In the genomic region with DNA sequence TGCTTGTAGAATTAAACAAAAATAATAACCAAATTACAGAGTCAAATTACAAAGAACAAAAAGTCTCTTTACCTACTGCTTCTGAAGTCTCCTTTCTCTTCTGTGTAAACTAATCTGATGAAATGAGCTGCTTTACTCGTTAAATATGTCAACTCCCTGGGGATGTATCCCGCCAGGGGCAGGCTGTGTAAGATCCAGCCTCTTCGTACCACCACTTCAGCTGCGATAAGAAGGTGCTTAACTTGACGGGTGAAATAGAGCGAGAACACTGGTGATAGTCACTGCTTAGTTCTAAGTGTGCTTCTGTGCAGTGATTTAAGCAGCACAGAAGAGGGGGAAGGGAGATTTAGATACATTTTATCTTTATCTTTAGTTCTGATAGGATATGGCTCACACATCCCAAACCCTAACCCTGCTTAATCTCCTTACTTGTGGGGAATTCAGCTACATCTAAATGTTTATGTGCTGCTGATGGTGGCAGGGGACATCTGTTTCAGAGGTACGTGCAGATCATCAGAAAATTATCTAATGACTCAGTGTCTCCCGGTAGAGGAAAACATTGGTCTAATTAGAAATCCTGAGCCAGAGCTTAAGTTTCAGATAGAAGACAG, we compare ENCODE assay signal across 10 cellular contexts. TPM values are rescaled to one million over a fixed set of nuclear protein-coding genes. Genes with fewer than 3 reads are reported as not detected.
DNase-seq lines count a peak whose midpoint lies in the region; ATAC-seq and TF ChIP-seq lines count a peak whose summit lies in the region.
"Had no signal": no experiment of that assay in that cellular context is flagged by ENCODE, and none has a peak within 500 bp of the region (broad histone marks: within the 10 kb centered on the region; RNA-seq: fewer than 3 reads in every experiment).

No MANE protein-coding gene starts in this region.

- H3K27me3 ChIP-seq in heart right ventricle, result peaks cover 0 to 58% (median 11%) of the 10 kb centered on the region in 7 donors

- WGBS in heart right ventricle, 2 donors, result 7 to 12% methylated on average over 8 of the region's 8 CpGs

- no peak for TF ChIP-seq CTCF in heart right ventricle (IDR thresholded peaks at IDR 0.05)

- peaks cover 0 to 20% (median 8%) of the 10 kb centered on the region in 9 donors for H3K4me1 ChIP-seq in heart right ventricle

- H3K27ac ChIP-seq in heart right ventricle, result peak overlapping the region in 1 of 10 donors; percentile 18

- H3K36me3 ChIP-seq in heart right ventricle, result no peaks in the 10 kb centered on the region

- DNase-seq in AG08395 (ENCODE audit: low spot score) (peak; percentile 59), HS-5 (ENCODE audit: low read depth) (peak; percentile 47), NCI-H748 treated with DMSO at 0.1 percent for 48 hours (lab: John Stamatoyannopoulos, UW) (peak; percentile 23), heart right ventricle (peak in 1 of 2 donors; percentile 10), left lobe of liver (ENCODE audit: low spot score) (no peak), nucleus accumbens (lab: John Stamatoyannopoulos, UW) (no peak), superior temporal gyrus (ENCODE audit: extremely low spot score) (no peak), SW480 (ENCODE audit: low spot score) (no peak)
- DNase-seq: activated CD4-positive, alpha-beta T cell treated with anti-CD3 and anti-CD28 coated beads for 4 hours had no signal

- intact Hi-C loops in heart right ventricle (cut with DNase I), result loop anchor here in 1 of 10 donors (5.0 kb wide), 1 partner anchor 1964 kb away; no protein-coding TSS in a partner anchor

- peak in 5 of 8 donors; percentile 54 to 85 (median 74) for ATAC-seq in heart right ventricle
- ATAC-seq in left lobe of liver, result no peak

- no peak overlapping the region for H3K4me3 ChIP-seq in heart right ventricle

- no peaks in the 10 kb centered on the region for H3K9me3 ChIP-seq in heart right ventricle

RNA-seq across cellular contexts. Expression of a gene that starts 46.0 kb away (rescaled TPM):
- 10 to 100 TPM in 1 of 10 donors, 1 to 10 TPM in 8, under 1 TPM in 1; 1.00 to 10.8 (median 3.2) TPM for total RNA-seq in heart right ventricle
- 1 to 10 TPM; 3.2 to 4.3 TPM for polyA plus RNA-seq in heart right ventricle
- 19.7 TPM for total RNA-seq in left lobe of liver
- total RNA-seq: B cell had no signal

Comparison
In these comparisons a context has a peak if more than half of its experiments do, and no peak if none do; other contexts are left out.
1. DNase-seq: peak in AG08395 (single experiment), HS-5 (single experiment) and NCI-H748 treated with DMSO at 0.1 percent for 48 hours (single experiment); none in left lobe of liver (single experiment), nucleus accumbens (0 of 56), superior temporal gyrus (single experiment) and SW480 (single experiment).